Comparison of ENCODE assay signal across 10 cellular contexts in genomic region chr6:160069050-160069454, GRCh38. TPM values are rescaled to one million over a fixed set of nuclear protein-coding genes. Genes with fewer than 3 reads are reported as not detected.
DNase-seq lines count a peak whose midpoint lies in the region; ATAC-seq and TF ChIP-seq lines count a peak whose summit lies in the region.
"Had no signal": no experiment of that assay in that cellular context is flagged by ENCODE, and none has a peak within 500 bp of the region (broad histone marks: within the 10 kb centered on the region; RNA-seq: fewer than 3 reads in every experiment).

No MANE protein-coding gene starts in this region.

- TF ChIP-seq CTCF in brain microvascular endothelial cell (IDR thresholded peaks at IDR 0.05; ENCODE audit: low read depth, low read length, missing control alignments) = no peak
- no peak for TF ChIP-seq CTCF in body of pancreas (IDR thresholded peaks at IDR 0.05)

- H3K27me3 ChIP-seq in brain microvascular endothelial cell (replicated peaks) = no peaks in the 10 kb centered on the region
- H3K27me3 ChIP-seq in body of pancreas = no peaks in the 10 kb centered on the region

- H3K27me3 Mint-ChIP-seq in memory B cell = no peaks in the 10 kb centered on the region

- H3K4me3 ChIP-seq in brain microvascular endothelial cell (ENCODE audit: low read depth, low read length) (no peak overlapping the region), body of pancreas (no peak overlapping the region)

- H3K9me3 ChIP-seq in body of pancreas = no peaks in the 10 kb centered on the region

- no peak overlapping the region for H3K27ac ChIP-seq in brain microvascular endothelial cell
- no peak overlapping the region for H3K27ac ChIP-seq in body of pancreas

- peaks cover 46% of the 10 kb centered on the region for H3K4me1 Mint-ChIP-seq in memory B cell

- H3K36me3 ChIP-seq in brain microvascular endothelial cell (replicated peaks) = peaks cover 63% of the 10 kb centered on the region
- H3K36me3 ChIP-seq in body of pancreas (replicated peaks in 1 of 2; ENCODE audit: insufficient read depth in 1 of 2, low read depth in 2 of 2) = peaks cover 13 to 53% of the 10 kb centered on the region in 2 donors

- H3K4me3 Mint-ChIP-seq in memory B cell = peak overlapping the region; percentile 67

- H3K4me1 ChIP-seq in body of pancreas = no peaks in the 10 kb centered on the region

- H3K9me3 Mint-ChIP-seq in memory B cell = no peaks in the 10 kb centered on the region

- peak overlapping the region; percentile 19 for H3K27ac Mint-ChIP-seq in memory B cell

- TF ChIP-seq POLR2A in body of pancreas (IDR thresholded peaks at IDR 0.05) = no peak

- 81 to 82% methylated on average over 9 of the region's 9 CpGs for WGBS in body of pancreas, 2 donors

- DNase-seq in memory B cell (ENCODE audit: low spot score in 2 of 2) = peak; percentile 50 to 57
- no peak for DNase-seq in brain microvascular endothelial cell
- DNase-seq in body of pancreas = no peak
- no peak for DNase-seq in NCI-H187 treated with DMSO at 0.1 percent for 48 hours (lab: John Stamatoyannopoulos, UW)
- no peak for DNase-seq in amniotic stem cell (lab: John Stamatoyannopoulos, UW)

- peaks cover 50% of the 10 kb centered on the region for H3K36me3 Mint-ChIP-seq in memory B cell

- intact Hi-C loops in body of pancreas (cut with DNase I) = no loop called here

- in situ Hi-C loops in brain microvascular endothelial cell (cut with HindIII; ENCODE audit: low pct_ligation_motif_present, low sequenced_read_pairs) = no loop called here

- peak; percentile 96 for ATAC-seq in GM18858 (IDR thresholded peaks at IDR 0.05; ENCODE audit: unreplicated experiment)
- ATAC-seq in GM21619 (IDR thresholded peaks at IDR 0.05; ENCODE audit: unreplicated experiment) = peak; percentile 94
- ATAC-seq in HG03575 (IDR thresholded peaks at IDR 0.05; ENCODE audit: extremely low read depth, insufficient number of reproducible peaks, low FRiP score, unreplicated experiment) = peak; percentile 96
- ATAC-seq in memory B cell (ENCODE audit: low read depth) = peak; percentile 97
- no peak for ATAC-seq in body of pancreas

RNA-seq across cellular contexts. Expression of gene SLC22A1, which starts 52.6 kb away (rescaled TPM):
- under 1 TPM; 0.26 to 0.33 TPM for total RNA-seq in body of pancreas
- total RNA-seq: H4, temporal lobe had no signal

Comparison
In these comparisons a context has a peak if more than half of its experiments do, and no peak if none do; other contexts are left out.
1. DNase-seq: peak in memory B cell (2 of 2); none in brain microvascular endothelial cell (single experiment), body of pancreas (0 of 4), NCI-H187 treated with DMSO at 0.1 percent for 48 hours (single experiment) and amniotic stem cell (single experiment).